ENCODE assay signal across 23 cellular contexts in genomic region chr6:139654888-139655782, GRCh38.
DNase-seq lines count a peak whose midpoint lies in the region; ATAC-seq and TF ChIP-seq lines count a peak whose summit lies in the region.
"Had no signal": no experiment of that assay in that cellular context is flagged by ENCODE, and none has a peak within 500 bp of the region (broad histone marks: within the 10 kb centered on the region; RNA-seq: fewer than 3 reads in every experiment).

No MANE protein-coding gene starts in this region.

- dilution Hi-C loops in IMR-90 (cut with HindIII; ENCODE audit: low sequenced_read_pairs, unreplicated experiment) = no loop called here

- no peak overlapping the region for H3K23ac ChIP-seq in IMR-90 (ENCODE audit: low read depth, low read length)

- H2AK9ac ChIP-seq in IMR-90 (replicated peaks; ENCODE audit: low read depth, low read length, poor library complexity) = peak overlapping the region; percentile 34

- TF ChIP-seq RAD21 in IMR-90 (IDR thresholded peaks at IDR 0.05; ENCODE audit: low read length) = no peak

- H3K4ac ChIP-seq in IMR-90 (ENCODE audit: low read depth, low read length) = no peak overlapping the region

- no peaks in the 10 kb centered on the region for H3K9me1 ChIP-seq in IMR-90 (ENCODE audit: insufficient read depth, low read length)

- POLR2A ChIA-PET in IMR-90 (lab: Charles Lee; ENCODE audit: unreplicated experiment) = no interaction called here

- no peak overlapping the region for H3K18ac ChIP-seq in IMR-90 (ENCODE audit: low read depth, low read length)

- H3K4me1 Mint-ChIP-seq in mesothelial cell of epicardium = peaks cover 30% of the 10 kb centered on the region
- H3K4me1 Mint-ChIP-seq: activated CD4-positive, alpha-beta T cell treated with anti-CD3 and anti-CD28 coated beads, Interleukin-2, amount 10 ng/mL, durations not matched to agents 24 days and 14 days; CD4-positive, CD25-positive, alpha-beta regulatory T cell had no signal

- no peak overlapping the region for H3K4me2 ChIP-seq in IMR-90 (ENCODE audit: low read depth, low read length)

- H3K9me3 ChIP-seq in IMR-90 (ENCODE audit: control insufficient read depth, insufficient read depth, low read length) = no peaks in the 10 kb centered on the region
- H3K9me3 ChIP-seq: heart left ventricle, upper lobe of left lung had no signal

- H3K36me3 ChIP-seq in IMR-90 (ENCODE audit: control insufficient read depth, insufficient read depth, low read length) = no peaks in the 10 kb centered on the region
- H3K36me3 ChIP-seq: heart left ventricle, upper lobe of left lung had no signal

- H4K5ac ChIP-seq in IMR-90 (ENCODE audit: low read depth, low read length) = no peak overlapping the region

- TF ChIP-seq POLR2A in IMR-90 (IDR thresholded peaks at IDR 0.05; ENCODE audit: low read depth, low read length) = no peak

- in situ Hi-C loops in IMR-90 (cut with MboI; ENCODE audit: low sequenced_read_pairs) = no loop called here

- no peak overlapping the region for H2BK120ac ChIP-seq in IMR-90 (ENCODE audit: low read depth, low read length)

- H2BK15ac ChIP-seq in IMR-90 (ENCODE audit: low read depth, low read length) = no peak overlapping the region

- WGBS in IMR-90 (ENCODE audit: extremely low coverage in 2 of 2, insufficient read length in 1 of 2), 2 experiments = no CpG with 5 or more reads among the region's 10 CpGs

- no peaks in the 10 kb centered on the region for H3K27me3 ChIP-seq in IMR-90 (ENCODE audit: control insufficient read depth, insufficient read depth, low read length)
- H3K27me3 ChIP-seq: heart left ventricle, upper lobe of left lung had no signal

- H3K4me3 Mint-ChIP-seq in mesothelial cell of epicardium = no peak overlapping the region
- H3K4me3 Mint-ChIP-seq: activated CD4-positive, alpha-beta T cell treated with anti-CD3 and anti-CD28 coated beads, Interleukin-2, amount 10 ng/mL, durations not matched to agents 24 days and 14 days; CD4-positive, CD25-positive, alpha-beta regulatory T cell; stimulated activated naive CD8-positive, alpha-beta T cell treated with anti-CD3 and anti-CD28 coated beads, Interleukin-15, Interleukin-2, amounts not matched to agents 100 ng/mL and 50 ng/mL, for 24 hours had no signal

- H2BK20ac ChIP-seq in IMR-90 (ENCODE audit: low read depth, low read length) = no peak overlapping the region

- no peak overlapping the region for H4K91ac ChIP-seq in IMR-90 (ENCODE audit: insufficient read depth, low read depth, low read length)

- no peaks in the 10 kb centered on the region for H3K36me3 Mint-ChIP-seq in mesothelial cell of epicardium
- H3K36me3 Mint-ChIP-seq: CD4-positive, CD25-positive, alpha-beta regulatory T cell had no signal

- H3K27ac Mint-ChIP-seq in mesothelial cell of epicardium = peak overlapping the region; percentile 29
- H3K27ac Mint-ChIP-seq: activated CD4-positive, alpha-beta T cell treated with anti-CD3 and anti-CD28 coated beads, Interleukin-2, amount 10 ng/mL, durations not matched to agents 24 days and 14 days; CD4-positive, CD25-positive, alpha-beta regulatory T cell; stimulated activated naive CD8-positive, alpha-beta T cell treated with anti-CD3 and anti-CD28 coated beads, Interleukin-15, Interleukin-2, amounts not matched to agents 100 ng/mL and 50 ng/mL, for 24 hours had no signal

- H2BK5ac ChIP-seq in IMR-90 (ENCODE audit: low read depth, low read length, poor library complexity, severe bottlenecking) = no peak overlapping the region

- intact Hi-C loops in IMR-90 (cut with micrococcal nuclease) = no loop called here

- H3K9ac ChIP-seq in IMR-90 (ENCODE audit: low read depth, low read length) = no peak overlapping the region

- H3K79me1 ChIP-seq in IMR-90 (ENCODE audit: low read depth in 1 of 2, low read length in 2 of 2) = no peaks in the 10 kb centered on the region

- BruUV-seq in IMR-90 (replicated peaks; lab: Mats Ljungman, UMichigan) = no TSS peak

- no peak overlapping the region for H3K56ac ChIP-seq in IMR-90 (ENCODE audit: extremely low read depth, insufficient read depth, low read length)

- H3K4me3 ChIP-seq in IMR-90 (ENCODE audit: insufficient read depth, low read depth, low read length) = no peak overlapping the region
- H3K4me3 ChIP-seq: heart left ventricle, upper lobe of left lung had no signal

- CTCF ChIA-PET in IMR-90 (lab: Yijun Ruan, JAX) = no interaction called here

- H3K14ac ChIP-seq in IMR-90 (replicated peaks; ENCODE audit: low read depth, low read length) = no peak overlapping the region

- DNase-seq in IMR-90 (no peak), epithelial cell of prostate (ENCODE audit: low read depth, low spot score) (no peak), mesothelial cell of epicardium (ENCODE audit: low spot score in 2 of 2, unreplicated experiment in 2 of 2) (no peak), NOMO-1 (lab: John Stamatoyannopoulos, UW; ENCODE audit: unreplicated experiment in 2 of 2) (no peak), H4 (ENCODE audit: low spot score) (no peak), NCI-H2107 treated with DMSO at 0.1 percent for 48 hours (lab: John Stamatoyannopoulos, UW; ENCODE audit: unreplicated experiment) (no peak)
- DNase-seq: ACHN; activated CD4-positive, alpha-beta T cell treated with anti-CD3 and anti-CD28 coated beads, Interleukin-2, amount 10 ng/mL, durations not matched to agents 24 days and 14 days; activated CD8-positive, alpha-beta memory T cell treated with anti-CD3 and anti-CD28 coated beads, Interleukin-2, amount 50 U/mL, for 4 hours; activated gamma-delta T cell; CD4-positive, CD25-positive, alpha-beta regulatory T cell; DND-41; GOT3; heart left ventricle; islet precursor cell; mesenchymal stem cell; NCI-H1105 treated with DMSO at 0.1 percent for 48 hours; right cardiac atrium; upper lobe of left lung had no signal

- TF ChIP-seq CTCF in 22Rv1 (IDR thresholded peaks at IDR 0.05) (no peak), IMR-90 (conservative IDR thresholded peaks at IDR 0.05; ENCODE audit: low read depth, low read length) (no peak), mesothelial cell of epicardium (IDR thresholded peaks at IDR 0.05; ENCODE audit: unreplicated experiment) (no peak)

- H2AFZ ChIP-seq in IMR-90 (replicated peaks; ENCODE audit: low read length, poor library complexity) = no peak overlapping the region

- peak overlapping the region; percentile 75 for H3K27ac ChIP-seq in 22Rv1
- no peak overlapping the region for H3K27ac ChIP-seq in IMR-90 (ENCODE audit: insufficient read depth, low read length)
- peak overlapping the region; percentile 44 for H3K27ac ChIP-seq in epithelial cell of prostate
- H3K27ac ChIP-seq: heart left ventricle, RWPE1, upper lobe of left lung had no signal

- no peak overlapping the region for H4K8ac ChIP-seq in IMR-90 (ENCODE audit: low read depth in 2 of 2, low read length in 2 of 2)

- no peaks in the 10 kb centered on the region for H3K27me3 Mint-ChIP-seq in mesothelial cell of epicardium (ENCODE audit: low read depth)
- H3K27me3 Mint-ChIP-seq: stimulated activated naive CD8-positive, alpha-beta T cell treated with anti-CD3 and anti-CD28 coated beads, Interleukin-15, Interleukin-2, amounts not matched to agents 100 ng/mL and 50 ng/mL, for 24 hours had no signal

- H4K20me1 ChIP-seq in IMR-90 (ENCODE audit: insufficient read depth, low read length) = no peaks in the 10 kb centered on the region

- no peaks in the 10 kb centered on the region for H3K9me3 Mint-ChIP-seq in mesothelial cell of epicardium
- H3K9me3 Mint-ChIP-seq: activated CD4-positive, alpha-beta T cell treated with anti-CD3 and anti-CD28 coated beads, Interleukin-2, amount 10 ng/mL, durations not matched to agents 24 days and 14 days; stimulated activated naive CD8-positive, alpha-beta T cell treated with anti-CD3 and anti-CD28 coated beads, Interleukin-15, Interleukin-2, amounts not matched to agents 100 ng/mL and 50 ng/mL, for 24 hours had no signal

- H3K4me1 ChIP-seq in IMR-90 (ENCODE audit: control insufficient read depth, insufficient read depth, low read length) = no peaks in the 10 kb centered on the region
- H3K4me1 ChIP-seq: heart left ventricle had no signal

- no peak for ATAC-seq in IMR-90 (ENCODE audit: low read depth)
- ATAC-seq in HG03432 (IDR thresholded peaks at IDR 0.05; ENCODE audit: unreplicated experiment) = no peak
- ATAC-seq: heart left ventricle had no signal

- no peak overlapping the region for H2AK5ac ChIP-seq in IMR-90 (ENCODE audit: low read depth, low read length)

TF ChIP-seq in IMR-90, 13 proteins besides CTCF, POLR2A, EP300 and RAD21:
- TF ChIP-seq MAZ (IDR thresholded peaks at IDR 0.05; ENCODE audit: borderline replicate concordance, low read depth, low read length) (no peak), BHLHE40 (IDR thresholded peaks at IDR 0.05; ENCODE audit: low read depth, low read length) (no peak), RCOR1 (IDR thresholded peaks at IDR 0.05; ENCODE audit: insufficient replicate concordance, low read length) (no peak), CHD1 (IDR thresholded peaks at IDR 0.05; ENCODE audit: low read depth, low read length) (no peak), NFE2L2 (IDR thresholded peaks at IDR 0.05; ENCODE audit: low read depth, low read length) (no peak), SMC3 (IDR thresholded peaks at IDR 0.05; ENCODE audit: low read depth, low read length) (no peak), RFX5 (IDR thresholded peaks at IDR 0.05; ENCODE audit: low read depth, low read length) (no peak), MAFK (IDR thresholded peaks at IDR 0.05; ENCODE audit: low read depth, low read length) (no peak), MXI1 (IDR thresholded peaks at IDR 0.05; ENCODE audit: borderline replicate concordance, low read depth, low read length) (no peak), CEBPB (IDR thresholded peaks at IDR 0.05; ENCODE audit: low read depth, low read length) (no peak)
- TF ChIP-seq, protein P1, sequence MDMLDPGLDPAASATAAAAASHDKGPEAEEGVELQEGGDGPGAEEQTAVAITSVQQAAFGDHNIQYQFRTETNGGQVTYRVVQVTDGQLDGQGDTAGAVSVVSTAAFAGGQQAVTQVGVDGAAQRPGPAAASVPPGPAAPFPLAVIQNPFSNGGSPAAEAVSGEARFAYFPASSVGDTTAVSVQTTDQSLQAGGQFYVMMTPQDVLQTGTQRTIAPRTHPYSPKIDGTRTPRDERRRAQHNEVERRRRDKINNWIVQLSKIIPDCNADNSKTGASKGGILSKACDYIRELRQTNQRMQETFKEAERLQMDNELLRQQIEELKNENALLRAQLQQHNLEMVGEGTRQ (IDR thresholded peaks at IDR 0.05; ENCODE audit: low read depth, low read length) = no peak
